Comparison of ENCODE assay signal across 20 cellular contexts in the genomic region with DNA sequence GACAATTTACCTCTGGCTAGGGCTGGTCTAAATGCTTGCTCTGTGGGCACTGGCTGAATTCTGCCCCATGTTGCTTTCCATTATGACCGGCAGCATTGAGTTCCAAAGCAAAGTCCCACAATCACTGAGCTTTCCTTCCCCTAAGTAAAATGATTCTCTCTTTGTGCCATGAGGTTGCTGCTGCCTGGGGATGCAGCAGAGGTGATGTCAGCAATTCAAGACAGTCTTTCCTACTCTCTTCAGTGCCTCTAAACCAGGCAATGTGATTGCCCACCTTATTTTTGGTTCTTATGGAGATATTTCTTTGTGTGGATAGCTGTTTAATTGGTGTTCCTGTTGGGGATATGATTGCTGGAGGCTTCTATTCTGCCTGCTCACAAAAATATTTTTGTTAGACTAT.
"Had no signal": no experiment of that assay in that cellular context is flagged by ENCODE, and none has a peak within 500 bp of the region (broad histone marks: within the 10 kb centered on the region; RNA-seq: fewer than 3 reads in every experiment).

No MANE protein-coding gene starts in this region.

- H3K27ac Mint-ChIP-seq: IgD-negative memory B cell had no signal

- H3K9me2 ChIP-seq: SK-N-SH had no signal

- H3K27ac ChIP-seq: KMS-11, RWPE1 had no signal

- H3K27me3 Mint-ChIP-seq: IgD-negative memory B cell had no signal

- H3K4me1 Mint-ChIP-seq: IgD-negative memory B cell had no signal

- H3K36me3 Mint-ChIP-seq: IgD-negative memory B cell had no signal

- DNase-seq: Kasumi-1, MM.1S, NCI-H1092 treated with DMSO at 0.1 percent for 48 hours, NCI-H1436, NCI-H187, NCI-H2029, NCI-H2081 treated with DMSO at 0.1 percent for 48 hours, NCI-H2171, NCI-H226, NCI-H446, NCI-H510A, NCI-H524 treated with DMSO at 0.1 percent for 48 hours, NCI-H774, SHP77, SK-N-SH had no signal

- H3K4me2 ChIP-seq: KMS-11, SK-N-SH had no signal

- H3K4me3 ChIP-seq: K562 had no signal

- H3K9ac ChIP-seq: KMS-11, SK-N-SH had no signal

- H3K4me3 Mint-ChIP-seq: IgD-negative memory B cell had no signal

- H3K9me3 ChIP-seq: SK-N-SH had no signal

- ATAC-seq: K562, Panc1 had no signal
